Comparison of ENCODE assay signal across 31 cellular contexts in genomic region chr1:240407407-240407806, GRCh38.
"Had no signal": no experiment of that assay in that cellular context is flagged by ENCODE, and none has a peak within 500 bp of the region (broad histone marks: within the 10 kb centered on the region; RNA-seq: fewer than 3 reads in every experiment).

No MANE protein-coding gene starts in this region.

- H3K36me3 ChIP-seq: adrenal gland, ascending aorta, cardiac muscle cell had no signal

- H3K27me3 ChIP-seq: adrenal gland, ascending aorta, cardiac muscle cell had no signal

- H3K27ac ChIP-seq: adrenal gland, ascending aorta, cardiac muscle cell, VCaP had no signal

- FAIRE-seq: bronchial epithelial cell had no signal

- DNase-seq: activated B cell treated with CpG ODN at 0.5 μM for 24 hours; activated CD4-positive, alpha-beta memory T cell treated with anti-CD3 and anti-CD28 coated beads for 36 hours; activated CD4-positive, alpha-beta T cell treated with anti-CD3 and anti-CD28 coated beads for 4 hours; activated CD4-positive, alpha-beta T cell treated with anti-CD3 and anti-CD28 coated beads, Interleukin-2, amount 10 ng/mL, durations not matched to agents 24 days and 14 days; activated CD4-positive, alpha-beta T cell treated with anti-CD3 and anti-CD28 coated beads, Interleukin-2, amount 50 U/mL, for 1 hour; activated CD4-positive, alpha-beta T cell treated with anti-CD3 and anti-CD28 coated beads, Interleukin-2, amount 50 U/mL, for 4 hours; activated CD4-positive, CD25-positive, alpha-beta regulatory T cell treated with anti-CD3 and anti-CD28 coated beads, Interleukin-2, amount 50 U/mL, for 72 hours; activated CD8-positive, alpha-beta memory T cell treated with anti-CD3 and anti-CD28 coated beads, Interleukin-2, amount 50 U/mL, for 4 hours; activated CD8-positive, alpha-beta T cell treated with anti-CD3 and anti-CD28 coated beads for 36 hours; activated effector memory CD4-positive, alpha-beta T cell treated with anti-CD3 and anti-CD28 coated beads, Interleukin-2, amount 50 U/mL, for 16 hours; activated gamma-delta T cell treated with Interleukin-2 at 50 U/mL for 16 hours; activated naive CD4-positive, alpha-beta T cell; activated naive CD4-positive, alpha-beta T cell treated with anti-CD3 and anti-CD28 coated beads for 36 hours; activated naive CD4-positive, alpha-beta T cell treated with anti-CD3 and anti-CD28 coated beads, Interleukin-2, amount 50 U/mL, for 16 hours; activated naive CD8-positive, alpha-beta T cell treated with anti-CD3 and anti-CD28 coated beads for 36 hours; activated T-cell treated with anti-CD3 and anti-CD28 coated beads for 4 hours; activated T-cell treated with anti-CD3 and anti-CD28 coated beads, Interleukin-2, amount 50 U/mL, for 1 hour; activated T-cell treated with anti-CD3 and anti-CD28 coated beads, Interleukin-2, amount 50 U/mL, for 4 hours; activated T-cell treated with anti-CD3 and anti-CD28 coated beads, Interleukin-2, amount 50 U/mL, for 72 hours; adrenal gland; amniotic stem cell; caudate nucleus; cerebellar nuclear complex; T-helper 2 cell; T-helper 9 cell had no signal

- H3K4me3 ChIP-seq: adrenal gland, ascending aorta, cardiac muscle cell had no signal

- H3K4me1 ChIP-seq: adrenal gland, ascending aorta had no signal

- H3K9me3 ChIP-seq: ascending aorta had no signal

- ATAC-seq: activated CD8-positive, alpha-beta T cell treated with anti-CD3 and anti-CD28 coated beads for 36 hours; activated naive CD4-positive, alpha-beta T cell treated with anti-CD3 and anti-CD28 coated beads, Interleukin-2, amount 50 U/mL, for 72 hours; activated T-cell treated with anti-CD3 and anti-CD28 coated beads, Interleukin-2, amount 50 U/mL, for 4 hours; activated T-cell treated with anti-CD3 and anti-CD28 coated beads, Interleukin-2, amount 50 U/mL, for 72 hours; activated T-helper 17 cell treated with anti-CD3 and anti-CD28 coated beads, Interleukin-2, amount 50 U/mL, for 72 hours had no signal
